ENCODE assay signal across 8 cellular contexts in the genomic region with DNA sequence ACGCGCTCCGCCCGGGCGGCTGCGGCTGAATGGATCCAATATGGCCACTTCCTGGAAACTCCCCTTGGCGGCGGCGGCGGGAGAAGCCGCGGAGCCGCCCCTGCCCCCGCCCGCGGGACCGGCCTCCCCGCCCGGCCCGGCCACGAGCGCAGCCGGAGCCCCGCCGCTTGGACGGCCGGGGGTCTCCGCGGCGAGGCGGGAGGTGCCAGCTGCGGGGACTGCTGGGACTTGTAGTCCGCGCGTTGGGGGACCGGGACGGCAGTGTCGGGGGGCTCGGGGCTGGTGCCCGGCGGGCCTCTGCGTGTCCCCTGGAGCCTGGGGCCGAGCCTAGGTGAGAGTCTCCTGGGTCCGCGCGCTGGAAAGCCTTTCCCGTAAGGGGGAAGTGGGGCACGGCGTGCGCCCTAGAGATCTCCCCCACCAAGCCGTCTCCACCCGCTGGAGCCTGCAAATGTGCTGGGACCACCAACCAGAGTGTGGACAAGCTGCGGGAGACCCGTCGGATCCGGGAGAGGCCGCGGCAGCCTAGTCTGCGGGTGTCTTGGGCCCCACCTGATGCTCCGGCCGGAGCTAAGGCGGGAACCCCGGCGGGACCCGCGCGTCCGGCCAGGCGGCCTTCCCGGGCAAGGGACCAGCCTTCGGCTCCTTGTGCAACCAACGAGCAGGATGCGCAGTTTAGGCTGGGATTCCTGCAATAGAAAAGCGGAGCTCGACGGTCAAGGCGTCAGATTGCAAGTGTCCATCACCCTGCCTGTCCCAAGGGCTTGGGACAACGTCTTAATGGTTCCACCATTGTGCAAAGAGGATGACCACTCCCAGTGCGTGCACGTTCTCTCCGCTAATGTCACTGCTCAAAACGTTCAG. TPM values are rescaled to one million over a fixed set of nuclear protein-coding genes. Genes with fewer than 3 reads are reported as not detected.
DNase-seq lines count a peak whose midpoint lies in the region; ATAC-seq and TF ChIP-seq lines count a peak whose summit lies in the region.

A gene with protein sequence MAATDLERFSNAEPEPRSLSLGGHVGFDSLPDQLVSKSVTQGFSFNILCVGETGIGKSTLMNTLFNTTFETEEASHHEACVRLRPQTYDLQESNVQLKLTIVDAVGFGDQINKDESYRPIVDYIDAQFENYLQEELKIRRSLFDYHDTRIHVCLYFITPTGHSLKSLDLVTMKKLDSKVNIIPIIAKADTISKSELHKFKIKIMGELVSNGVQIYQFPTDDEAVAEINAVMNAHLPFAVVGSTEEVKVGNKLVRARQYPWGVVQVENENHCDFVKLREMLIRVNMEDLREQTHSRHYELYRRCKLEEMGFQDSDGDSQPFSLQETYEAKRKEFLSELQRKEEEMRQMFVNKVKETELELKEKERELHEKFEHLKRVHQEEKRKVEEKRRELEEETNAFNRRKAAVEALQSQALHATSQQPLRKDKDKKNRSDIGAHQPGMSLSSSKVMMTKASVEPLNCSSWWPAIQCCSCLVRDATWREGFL (minus strand): TSS at position 31 of the 861 bp plus-strand sequence. CDS start 102 bp downstream, outside the sequence.

- H3K4me1 ChIP-seq in vagina = peaks cover 50% of the 10 kb centered on the region

- no peaks in the 10 kb centered on the region for H3K9me3 Mint-ChIP-seq in activated naive CD4-positive, alpha-beta T cell treated with anti-CD3 and anti-CD28 coated beads, Interleukin-2, amount 50 U/mL, for 72 hours

- peak within 1 kb of the TSS; percentile 86 for H3K27ac ChIP-seq in vagina

- H3K9me3 ChIP-seq in vagina = no peaks in the 10 kb centered on the region

- intact Hi-C loops in vagina (cut with DNase I) = no loop called here

- ATAC-seq in HG02840 (IDR thresholded peaks at IDR 0.05; ENCODE audit: low FRiP score, unreplicated experiment) (peak; percentile 54), omental fat pad (ENCODE audit: low FRiP score) (peak; percentile 42)
- ATAC-seq in activated naive CD4-positive, alpha-beta T cell treated with anti-CD3 and anti-CD28 coated beads, Interleukin-2, amount 50 U/mL, for 72 hours = peak; percentile 75 to 83

- H3K27me3 ChIP-seq in vagina = no peaks in the 10 kb centered on the region

- DNase-seq in NCI-H748 (lab: John Stamatoyannopoulos, UW; ENCODE audit: unreplicated experiment) (peak; percentile 66), NCI-H748 treated with DMSO at 0.1 percent for 48 hours (lab: John Stamatoyannopoulos, UW) (no peak), glomerular visceral epithelial cell (ENCODE audit: extremely low spot score) (peak; percentile 56), omental fat pad (ENCODE audit: low spot score) (no peak), vagina (ENCODE audit: extremely low spot score in 2 of 2) (no peak)
- DNase-seq in activated naive CD4-positive, alpha-beta T cell treated with anti-CD3 and anti-CD28 coated beads, Interleukin-2, amount 50 U/mL, for 72 hours (ENCODE audit: low spot score in 2 of 2) = peak in 1 of 2 donors; percentile 44

- no peaks in the 10 kb centered on the region for H3K36me3 Mint-ChIP-seq in activated naive CD4-positive, alpha-beta T cell treated with anti-CD3 and anti-CD28 coated beads, Interleukin-2, amount 50 U/mL, for 72 hours

- peak within 1 kb of the TSS; percentile 87 to 96 for H3K4me3 ChIP-seq in vagina

- H3K27ac Mint-ChIP-seq in activated naive CD4-positive, alpha-beta T cell treated with anti-CD3 and anti-CD28 coated beads, Interleukin-2, amount 50 U/mL, for 72 hours = no peak within 1 kb of the TSS

- TF ChIP-seq POLR2A in vagina (IDR thresholded peaks at IDR 0.05) = peak in 1 of 2 donors; percentile 11

- H3K36me3 ChIP-seq in vagina = no peaks in the 10 kb centered on the region

- TF ChIP-seq CTCF in omental fat pad (IDR thresholded peaks at IDR 0.05) (no peak), vagina (IDR thresholded peaks at IDR 0.05) (no peak)

TF ChIP-seq in PFSK-1, 5 proteins besides CTCF, POLR2A, EP300 and RAD21:
- TF ChIP-seq TAF1 (IDR thresholded peaks at IDR 0.05; ENCODE audit: borderline replicate concordance, insufficient read depth, low read length) = 0 out of 2 replicates have a peak, but pooled peaks have one; percentile 32
- TF ChIP-seq POLR2AphosphoS5 (IDR thresholded peaks at IDR 0.05; ENCODE audit: low read depth, low read length) = no peak

RNA-seq across cellular contexts. Expression of the gene that starts here (rescaled TPM):
- 24.5 TPM for polyA plus RNA-seq in PFSK-1 (2012; ENCODE audit: insufficient read length, low read depth)
- total RNA-seq in activated naive CD4-positive, alpha-beta T cell treated with anti-CD3 and anti-CD28 coated beads, Interleukin-2, amount 50 U/mL, for 72 hours = 10 to 100 TPM in 1 of 2 donors, 1 to 10 TPM in 1; 9.4 to 15.5 TPM
- total RNA-seq in omental fat pad (10 to 100 TPM; 27.6 to 42.1 (median 29.7) TPM), vagina (52.8 TPM)

Comparison
In these comparisons a context has a peak if more than half of its experiments do, and no peak if none do; other contexts are left out.
1. DNase-seq: peak in NCI-H748 (single experiment) and glomerular visceral epithelial cell (single experiment); none in NCI-H748 treated with DMSO at 0.1 percent for 48 hours (single experiment), omental fat pad (single experiment) and vagina (0 of 2).
2. Peak in every context shown above with its lines, with median percentiles within 50 percentile points of each other: ATAC-seq.